ENCODE assay signal across 8 cellular contexts in the genomic region with DNA sequence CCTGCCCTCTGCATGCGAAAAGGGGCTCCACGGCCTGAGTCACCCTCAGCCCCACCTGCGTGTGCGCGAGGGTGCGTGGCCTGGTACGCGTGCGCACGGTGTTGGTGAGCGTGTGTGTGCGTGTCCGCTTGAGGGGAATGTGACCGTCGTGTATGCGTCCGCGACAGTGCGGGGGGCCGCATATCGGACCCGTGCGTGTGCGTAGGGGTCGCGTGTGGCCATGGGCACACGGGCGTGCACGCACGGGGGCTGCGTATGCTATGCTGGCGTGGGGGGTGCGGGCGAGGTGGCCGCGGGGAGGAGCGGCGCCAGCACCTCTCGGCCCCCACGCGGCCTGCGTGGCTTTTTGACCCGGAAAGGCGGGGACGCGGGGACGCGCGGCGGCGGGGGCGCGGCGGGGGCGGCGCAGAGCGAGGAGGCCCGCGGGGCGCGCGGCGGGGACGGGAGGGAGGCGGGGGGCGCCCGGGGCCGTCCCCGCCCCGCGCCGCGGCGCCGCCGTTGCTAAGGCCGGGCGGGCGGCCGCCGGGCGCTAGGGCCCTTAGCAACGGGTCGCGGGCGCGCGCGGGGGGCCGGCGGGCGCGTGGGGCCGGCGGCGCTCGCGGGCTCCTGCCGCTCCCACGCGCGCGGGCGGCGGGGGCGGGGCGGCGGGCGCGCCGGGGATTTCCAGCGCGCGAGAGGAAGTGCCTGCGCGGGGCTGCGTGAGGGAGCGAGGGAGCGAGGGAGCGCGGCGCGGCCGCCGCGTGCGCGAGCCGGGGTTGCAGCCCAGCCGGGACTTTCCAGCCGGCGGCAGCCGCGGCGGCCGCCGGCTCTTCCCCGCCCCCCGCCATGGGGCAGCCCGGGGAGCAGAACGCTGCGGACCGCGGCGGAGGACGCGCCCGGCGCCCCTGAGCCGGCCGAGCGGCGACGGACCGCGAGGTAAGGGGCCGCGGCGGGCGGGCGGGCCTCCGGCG. TPM values are rescaled to one million over a fixed set of nuclear protein-coding genes. Genes with fewer than 3 reads are reported as not detected.
DNase-seq lines count a peak whose midpoint lies in the region; ATAC-seq and TF ChIP-seq lines count a peak whose summit lies in the region.

A gene with protein sequence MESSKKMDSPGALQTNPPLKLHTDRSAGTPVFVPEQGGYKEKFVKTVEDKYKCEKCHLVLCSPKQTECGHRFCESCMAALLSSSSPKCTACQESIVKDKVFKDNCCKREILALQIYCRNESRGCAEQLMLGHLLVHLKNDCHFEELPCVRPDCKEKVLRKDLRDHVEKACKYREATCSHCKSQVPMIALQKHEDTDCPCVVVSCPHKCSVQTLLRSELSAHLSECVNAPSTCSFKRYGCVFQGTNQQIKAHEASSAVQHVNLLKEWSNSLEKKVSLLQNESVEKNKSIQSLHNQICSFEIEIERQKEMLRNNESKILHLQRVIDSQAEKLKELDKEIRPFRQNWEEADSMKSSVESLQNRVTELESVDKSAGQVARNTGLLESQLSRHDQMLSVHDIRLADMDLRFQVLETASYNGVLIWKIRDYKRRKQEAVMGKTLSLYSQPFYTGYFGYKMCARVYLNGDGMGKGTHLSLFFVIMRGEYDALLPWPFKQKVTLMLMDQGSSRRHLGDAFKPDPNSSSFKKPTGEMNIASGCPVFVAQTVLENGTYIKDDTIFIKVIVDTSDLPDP (plus strand): TSS at position 689 of the 950 bp plus-strand sequence. CDS start 92,753 bp downstream, outside the sequence.

- no peak within 1 kb of the TSS for H2BK20ac ChIP-seq in H9 (ENCODE audit: low read depth, low read length, poor library complexity, severe bottlenecking)

- WGBS in H9 (ENCODE audit: extremely low coverage, insufficient read length, low lambda C conversion rate): no CpG with 5 or more reads among the region's 163 CpGs
- 50% methylated on average over 5 of the region's 163 CpGs for WGBS in right lobe of liver (ENCODE audit: insufficient coverage, low coverage, low lambda C conversion rate, missing lambda C conversion rate)

- H3K79me1 ChIP-seq in H9 (ENCODE audit: insufficient read depth, low read depth, low read length, poor library complexity, severe bottlenecking): no peaks in the 10 kb centered on the region

- ATAC-seq in right lobe of liver: peak; percentile 65 to 74 (median 72)

- H4K20me1 ChIP-seq in H9 (ENCODE audit: control insufficient read depth, insufficient read depth, insufficient read length): no peaks in the 10 kb centered on the region

- TF ChIP-seq POLR2A in NB4 (IDR thresholded peaks at IDR 0.05; ENCODE audit: extremely low read depth, insufficient read length): no peak
- peak; percentile 45 for TF ChIP-seq POLR2A in right lobe of liver (IDR thresholded peaks at IDR 0.05)

- H3K4me1 Mint-ChIP-seq in H9: peaks cover 36 to 37% of the 10 kb centered on the region in 2 experiments
- H3K4me1 Mint-ChIP-seq in dendritic cell treated with granulocyte-macrophage colony-stimulating factor and Interleukin-4, amounts not matched to agents 40 ng/mL and 50 ng/mL, for 4 days (ENCODE audit: low read depth): peaks cover 72% of the 10 kb centered on the region

- no peak within 1 kb of the TSS for H3K4ac ChIP-seq in H9 (ENCODE audit: low read depth, low read length)

- no peaks in the 10 kb centered on the region; a peak in 1 of 5 replicates for H3K9me3 Mint-ChIP-seq in H9
- H3K9me3 Mint-ChIP-seq in dendritic cell treated with granulocyte-macrophage colony-stimulating factor and Interleukin-4, amounts not matched to agents 40 ng/mL and 50 ng/mL, for 4 days: no peaks in the 10 kb centered on the region

- no peak within 1 kb of the TSS; a peak in 2 of 7 replicates for H3K27ac Mint-ChIP-seq in H9
- peak within 1 kb of the TSS; percentile 92 for H3K27ac Mint-ChIP-seq in dendritic cell treated with granulocyte-macrophage colony-stimulating factor and Interleukin-4, amounts not matched to agents 40 ng/mL and 50 ng/mL, for 4 days

- H3K36me3 Mint-ChIP-seq in H9 (ENCODE audit: insufficient read depth in 1 of 3, low read depth in 3 of 3): no peaks in the 10 kb centered on the region
- H3K36me3 Mint-ChIP-seq in dendritic cell treated with granulocyte-macrophage colony-stimulating factor and Interleukin-4, amounts not matched to agents 40 ng/mL and 50 ng/mL, for 4 days (ENCODE audit: low read depth): peaks cover 32% of the 10 kb centered on the region

- H3T11ph ChIP-seq in H9 (ENCODE audit: low read length): no peak within 1 kb of the TSS

- H3K27me3 Mint-ChIP-seq in H9 (ENCODE audit: low read depth): peaks cover 17% of the 10 kb centered on the region
- peaks cover 2% of the 10 kb centered on the region for H3K27me3 Mint-ChIP-seq in dendritic cell treated with granulocyte-macrophage colony-stimulating factor and Interleukin-4, amounts not matched to agents 40 ng/mL and 50 ng/mL, for 4 days

- H2BK5ac ChIP-seq in H9 (ENCODE audit: insufficient read length, low read length): no peak within 1 kb of the TSS

- TF ChIP-seq CTCF in GM06990 (IDR thresholded peaks at IDR 0.05; ENCODE audit: insufficient read depth, low read length, poor library complexity, severe bottlenecking) (no peak), H9 (conservative IDR thresholded peaks at IDR 0.05) (no peak), NB4 (IDR thresholded peaks at IDR 0.05; ENCODE audit: low read depth, low read length) (no peak), right lobe of liver (IDR thresholded peaks at IDR 0.05) (no peak)

- no peak within 1 kb of the TSS for H3K27ac ChIP-seq in H9 (ENCODE audit: insufficient read length, low read depth, low read length)
- peak within 1 kb of the TSS; percentile 47 to 83 (median 78) for H3K27ac ChIP-seq in right lobe of liver

- H3K4me1 ChIP-seq in H9 (ENCODE audit: insufficient read depth, low read length) (peaks cover 5% of the 10 kb centered on the region; the same call in 1 of the 2 replicates), right lobe of liver (peaks cover 0 to 10% (median 0%) of the 10 kb centered on the region in 4 donors)

- H2AFZ ChIP-seq in H9 (ENCODE audit: low read length): no peak within 1 kb of the TSS

- H3K27me3 ChIP-seq in GM06990 (replicated peaks; ENCODE audit: control insufficient read depth, insufficient read depth, low read length) (no peaks in the 10 kb centered on the region), H9 (ENCODE audit: insufficient read depth, low read length) (peaks cover 5% of the 10 kb centered on the region; the same call in 1 of the 2 replicates), right lobe of liver (no peaks in the 10 kb centered on the region)

- H3K18ac ChIP-seq in H9 (ENCODE audit: insufficient read length, low read depth, low read length): peak within 1 kb of the TSS; percentile 4

- H2BK15ac ChIP-seq in H9 (ENCODE audit: low read depth, low read length): no peak within 1 kb of the TSS

- no peak within 1 kb of the TSS for H2BK12ac ChIP-seq in H9 (ENCODE audit: insufficient read length, low read depth, low read length)

- H4K8ac ChIP-seq in H9 (replicated peaks; ENCODE audit: insufficient read length, low read depth, low read length): no peak within 1 kb of the TSS

- H3K9ac ChIP-seq in H9 (ENCODE audit: extremely low read depth, insufficient read length, low read length): peak within 1 kb of the TSS; percentile 32

- intact Hi-C loops in dendritic cell treated with granulocyte-macrophage colony-stimulating factor and Interleukin-4, amounts not matched to agents 40 ng/mL and 50 ng/mL, for 4 days (cut with micrococcal nuclease): loop anchor here (5.0 kb wide), 1 partner anchor 185 kb away; a partner anchor contains a TSS
- intact Hi-C loops in right lobe of liver (cut with DNase I): loop anchor here in 1 of 2 donors (10.0 kb wide), 1 partner anchor 138 kb away; no protein-coding TSS in a partner anchor

- peak within 1 kb of the TSS; percentile 90 for H3K4me2 ChIP-seq in H9 (ENCODE audit: insufficient read depth, insufficient read length, low read length)

- H3K23ac ChIP-seq in H9 (ENCODE audit: insufficient read length, low read depth, low read length): no peak within 1 kb of the TSS

- H3K36me3 ChIP-seq in GM06990 (ENCODE audit: control insufficient read depth, insufficient read depth, low read length): no peaks in the 10 kb centered on the region
- no peaks in the 10 kb centered on the region for H3K36me3 ChIP-seq in right lobe of liver

- peak within 1 kb of the TSS; percentile 72 to 88 for H3K4me3 Mint-ChIP-seq in H9
- H3K4me3 Mint-ChIP-seq in dendritic cell treated with granulocyte-macrophage colony-stimulating factor and Interleukin-4, amounts not matched to agents 40 ng/mL and 50 ng/mL, for 4 days: peak within 1 kb of the TSS; percentile 91

- no peak within 1 kb of the TSS for H3K14ac ChIP-seq in H9 (ENCODE audit: insufficient read depth, low read length)

- H2BK120ac ChIP-seq in H9 (ENCODE audit: low read depth, low read length, poor library complexity, severe bottlenecking): no peak within 1 kb of the TSS

- H3K4me3 ChIP-seq in GM06990 (replicated peaks; ENCODE audit: low read depth, low read length): peak within 1 kb of the TSS; percentile 70
- H3K4me3 ChIP-seq in NB4 (ENCODE audit: low read depth, low read length): peak within 1 kb of the TSS; percentile 96
- H3K4me3 ChIP-seq in right lobe of liver: peak within 1 kb of the TSS; percentile 56 to 83 (median 63)

- H2AK5ac ChIP-seq in H9 (ENCODE audit: insufficient read length, low read length): no peak within 1 kb of the TSS

- no peak within 1 kb of the TSS for H4K91ac ChIP-seq in H9 (ENCODE audit: insufficient read length, low read depth, low read length)

- H4K5ac ChIP-seq in H9 (ENCODE audit: insufficient read length, low read depth, low read length): no peak within 1 kb of the TSS

- H3K9me3 ChIP-seq in H9 (ENCODE audit: control insufficient read depth, low read depth, low read length): no peaks in the 10 kb centered on the region
- no peaks in the 10 kb centered on the region for H3K9me3 ChIP-seq in right lobe of liver

- H3K23me2 ChIP-seq in H9 (ENCODE audit: insufficient read length, low read depth, low read length, poor library complexity, severe bottlenecking): peaks cover 11% of the 10 kb centered on the region

- no peaks in the 10 kb centered on the region; the same call in 1 of the 2 replicates for H3K79me2 ChIP-seq in H9 (ENCODE audit: insufficient read depth, low read length)

- H3K56ac ChIP-seq in H9 (ENCODE audit: insufficient read length, low read depth, low read length): no peak within 1 kb of the TSS

- peak; percentile 95 for DNase-seq in GM06990 (ENCODE audit: extremely low read depth, insufficient read length)
- peak; percentile 27 for DNase-seq in H9
- DNase-seq in NB4 (ENCODE audit: low read depth): peak; percentile 78
- DNase-seq in activated CD4-positive, alpha-beta T cell treated with anti-CD3 and anti-CD28 coated beads, Interleukin-2, amount 50 U/mL, for 4 hours: peak; percentile 80 to 84
- DNase-seq in right lobe of liver: peak; percentile 65 to 83 (median 82)
- peak; percentile 82 for DNase-seq in stimulated activated CD4-positive, alpha-beta T cell treated with anti-CD3 and anti-CD28 coated beads, Interleukin-4, amount 100 ng/mL, for 24 hours
- DNase-seq in NCI-H2107 (lab: John Stamatoyannopoulos, UW): no peak

RNA-seq across cellular contexts. Expression of the gene that starts here (rescaled TPM):
- total RNA-seq in H9 (2021) (9.6 TPM in 2 replicates), right lobe of liver (10 to 100 TPM in 1 of 6 experiments, 1 to 10 TPM in 5; 5.6 to 10.5 (median 8.3) TPM)
